ENCODE assay signal across 15 cellular contexts in genomic region chr10:35384265-35384868, GRCh38. TPM values are rescaled to one million over a fixed set of nuclear protein-coding genes. Genes with fewer than 3 reads are reported as not detected.
DNase-seq lines count a peak whose midpoint lies in the region; ATAC-seq and TF ChIP-seq lines count a peak whose summit lies in the region.
"Had no signal": no experiment of that assay in that cellular context is flagged by ENCODE, and none has a peak within 500 bp of the region (broad histone marks: within the 10 kb centered on the region; RNA-seq: fewer than 3 reads in every experiment).

No MANE protein-coding gene starts in this region.

- H3K36me3 ChIP-seq in stomach: no peaks in the 10 kb centered on the region
- H3K36me3 ChIP-seq: BE2C, gastroesophageal sphincter, tibial artery had no signal

- no peak overlapping the region for H4K5ac ChIP-seq in H9 (ENCODE audit: insufficient read length, low read depth, low read length)

- intact Hi-C loops in stomach (cut with DNase I; ENCODE audit: low total_unique reads): no loop called here

- no peaks in the 10 kb centered on the region for H3K27me3 ChIP-seq in H9 (ENCODE audit: insufficient read depth, low read length)
- H3K27me3 ChIP-seq in stomach: no peaks in the 10 kb centered on the region
- H3K27me3 ChIP-seq: BE2C, gastroesophageal sphincter, tibial artery had no signal

- H2AK5ac ChIP-seq in H9 (ENCODE audit: insufficient read length, low read length): no peak overlapping the region

- peaks cover 4 to 11% of the 10 kb centered on the region in 2 experiments; a peak in 4 of 5 replicates for H3K9me3 Mint-ChIP-seq in H9
- peaks cover 1% of the 10 kb centered on the region in 2 donors for H3K9me3 Mint-ChIP-seq in activated T-cell treated with anti-CD3 and anti-CD28 coated beads, Interleukin-2, amount 50 U/mL, for 72 hours
- peaks cover 0 to 13% (median 0%) of the 10 kb centered on the region in 3 donors for H3K9me3 Mint-ChIP-seq in T-cell
- H3K9me3 Mint-ChIP-seq: HFFc6 had no signal

- H3K18ac ChIP-seq in H9 (ENCODE audit: insufficient read length, low read depth, low read length): no peak overlapping the region

- H3K36me3 Mint-ChIP-seq in H9 (ENCODE audit: insufficient read depth in 1 of 3, low read depth in 3 of 3): peaks cover 5 to 13% (median 10%) of the 10 kb centered on the region in 3 experiments; a peak in 3 of 7 replicates
- peaks cover 0 to 5% of the 10 kb centered on the region in 2 donors for H3K36me3 Mint-ChIP-seq in activated T-cell treated with anti-CD3 and anti-CD28 coated beads, Interleukin-2, amount 50 U/mL, for 72 hours (ENCODE audit: insufficient read depth in 2 of 2)
- H3K36me3 Mint-ChIP-seq in T-cell: peaks cover 25% of the 10 kb centered on the region
- H3K36me3 Mint-ChIP-seq: natural killer cell had no signal

- peaks cover 7% of the 10 kb centered on the region; the same call in 1 of the 2 replicates for H3K79me2 ChIP-seq in H9 (ENCODE audit: insufficient read depth, low read length)

- 0 out of 2 replicates have a peak overlapping the region, but pooled peaks have one; percentile 69 for H3K14ac ChIP-seq in H9 (ENCODE audit: insufficient read depth, low read length)

- H3K27ac Mint-ChIP-seq in H9 (peak overlapping the region in 2 of 3 experiments; percentile 18 to 83; a peak in 4 of 7 replicates), T-cell (no peak overlapping the region)
- H3K27ac Mint-ChIP-seq in activated T-cell treated with anti-CD3 and anti-CD28 coated beads, Interleukin-2, amount 50 U/mL, for 72 hours: no peak overlapping the region
- H3K27ac Mint-ChIP-seq: HFFc6, natural killer cell had no signal

- H2BK5ac ChIP-seq in H9 (ENCODE audit: insufficient read length, low read length): no peak overlapping the region

- TF ChIP-seq CTCF in H9 (conservative IDR thresholded peaks at IDR 0.05): no peak
- TF ChIP-seq CTCF in fibroblast of mammary gland (conservative IDR thresholded peaks at IDR 0.05; ENCODE audit: control insufficient read depth, insufficient read depth, low read depth, low read length): no peak
- no peak for TF ChIP-seq CTCF in stomach (IDR thresholded peaks at IDR 0.05)

- H3K4me3 Mint-ChIP-seq in H9: peak overlapping the region in 1 of 2 experiments; percentile 8; a peak in 1 of 5 replicates
- no peak overlapping the region for H3K4me3 Mint-ChIP-seq in activated T-cell treated with anti-CD3 and anti-CD28 coated beads, Interleukin-2, amount 50 U/mL, for 72 hours
- H3K4me3 Mint-ChIP-seq in T-cell: no peak overlapping the region
- H3K4me3 Mint-ChIP-seq: HFFc6, natural killer cell had no signal

- H3K4me1 Mint-ChIP-seq in H9 (peaks cover 40 to 52% of the 10 kb centered on the region in 2 experiments), T-cell (peaks cover 68 to 80% (median 75%) of the 10 kb centered on the region in 3 donors)
- H3K4me1 Mint-ChIP-seq in activated T-cell treated with anti-CD3 and anti-CD28 coated beads, Interleukin-2, amount 50 U/mL, for 72 hours (ENCODE audit: low read depth): peaks cover 57% of the 10 kb centered on the region

- CTCF ChIA-PET in T-cell (lab: Charles Lee): no interaction called here

- no peak for TF ChIP-seq EP300 in stomach (IDR thresholded peaks at IDR 0.05)

- no peaks in the 10 kb centered on the region for H3K9me3 ChIP-seq in H9 (ENCODE audit: control insufficient read depth, low read depth, low read length)
- no peaks in the 10 kb centered on the region for H3K9me3 ChIP-seq in stomach
- H3K9me3 ChIP-seq: BE2C, gastroesophageal sphincter, tibial artery had no signal

- H2BK15ac ChIP-seq in H9 (ENCODE audit: low read depth, low read length): no peak overlapping the region

- H4K91ac ChIP-seq in H9 (ENCODE audit: insufficient read length, low read depth, low read length): no peak overlapping the region

- no peak for TF ChIP-seq POLR2A in stomach (IDR thresholded peaks at IDR 0.05)

- no peaks in the 10 kb centered on the region for H4K20me1 ChIP-seq in H9 (ENCODE audit: control insufficient read depth, insufficient read depth, insufficient read length)

- no peak overlapping the region for H3K56ac ChIP-seq in H9 (ENCODE audit: insufficient read length, low read depth, low read length)

- no peaks in the 10 kb centered on the region for H3K27me3 Mint-ChIP-seq in H9 (ENCODE audit: low read depth)
- no peaks in the 10 kb centered on the region for H3K27me3 Mint-ChIP-seq in activated T-cell treated with anti-CD3 and anti-CD28 coated beads, Interleukin-2, amount 50 U/mL, for 72 hours (ENCODE audit: low read depth)
- H3K27me3 Mint-ChIP-seq in T-cell: no peaks in the 10 kb centered on the region

- no peak overlapping the region for H3K4ac ChIP-seq in H9 (ENCODE audit: low read depth, low read length)

- no peaks in the 10 kb centered on the region for H3K23me2 ChIP-seq in H9 (ENCODE audit: insufficient read length, low read depth, low read length, poor library complexity, severe bottlenecking)

- no peak overlapping the region for H3T11ph ChIP-seq in H9 (ENCODE audit: low read length)

- H2BK20ac ChIP-seq in H9 (ENCODE audit: low read depth, low read length, poor library complexity, severe bottlenecking): no peak overlapping the region

- no peak overlapping the region for H3K23ac ChIP-seq in H9 (ENCODE audit: insufficient read length, low read depth, low read length)

- DNase-seq in H9: no peak
- peak; percentile 6 for DNase-seq in NCI-H69 (lab: John Stamatoyannopoulos, UW)
- peak; percentile 48 for DNase-seq in fibroblast of mammary gland (ENCODE audit: low read depth)
- no peak for DNase-seq in stomach
- DNase-seq in superior temporal gyrus (ENCODE audit: extremely low spot score): no peak
- no peak for DNase-seq in activated T-cell treated with anti-CD3 and anti-CD28 coated beads, Interleukin-2, amount 50 U/mL, for 72 hours
- DNase-seq in T-cell: no peak
- DNase-seq: BE2C, HFFc6, natural killer cell, NCI-H1930, NCI-H526, posterior cingulate gyrus, tibial artery had no signal

- no peak overlapping the region for H3K9ac ChIP-seq in H9 (ENCODE audit: extremely low read depth, insufficient read length, low read length)

- H3K27ac ChIP-seq in H9 (ENCODE audit: insufficient read length, low read depth, low read length) (no peak overlapping the region), stomach (peak overlapping the region in 3 of 5 donors; percentile 5 to 17 (median 17))
- H3K27ac ChIP-seq: gastroesophageal sphincter, tibial artery had no signal

- no peak for ATAC-seq in activated T-cell treated with anti-CD3 and anti-CD28 coated beads, Interleukin-2, amount 50 U/mL, for 72 hours (replicated peaks in 1 of 2)
- no peak for ATAC-seq in T-cell (replicated peaks in 1 of 4)
- ATAC-seq: gastroesophageal sphincter, natural killer cell had no signal

- H2BK12ac ChIP-seq in H9 (ENCODE audit: insufficient read length, low read depth, low read length): no peak overlapping the region

- WGBS in H9 (ENCODE audit: extremely low coverage, insufficient read length, low lambda C conversion rate): no CpG with 5 or more reads among the region's 10 CpGs
- WGBS in stomach, 5 donors: 50 to 75% (median 58%) methylated on average over 8 to 10 of the region's 10 CpGs

- no peak overlapping the region for H2BK120ac ChIP-seq in H9 (ENCODE audit: low read depth, low read length, poor library complexity, severe bottlenecking)

- no peak overlapping the region for H4K8ac ChIP-seq in H9 (replicated peaks; ENCODE audit: insufficient read length, low read depth, low read length)

- H3K4me3 ChIP-seq in fibroblast of mammary gland (ENCODE audit: control insufficient read depth, low read depth, low read length): no peak overlapping the region
- H3K4me3 ChIP-seq in stomach: no peak overlapping the region
- H3K4me3 ChIP-seq: gastroesophageal sphincter, tibial artery had no signal

- POLR2A ChIA-PET in T-cell (lab: Charles Lee): no interaction called here

- no peaks in the 10 kb centered on the region; the same call in 1 of the 2 replicates for H3K4me1 ChIP-seq in H9 (ENCODE audit: insufficient read depth, low read length)
- H3K4me1 ChIP-seq in stomach: peaks cover 41 to 80% (median 54%) of the 10 kb centered on the region in 4 donors

- H2AFZ ChIP-seq in H9 (ENCODE audit: low read length): no peak overlapping the region

- H3K79me1 ChIP-seq in H9 (ENCODE audit: insufficient read depth, low read depth, low read length, poor library complexity, severe bottlenecking): peaks cover 3% of the 10 kb centered on the region

- H3K4me2 ChIP-seq in H9 (ENCODE audit: insufficient read depth, insufficient read length, low read length): no peak overlapping the region

RNA-seq across cellular contexts. Expression of gene CCNY, which starts 48.1 kb away (rescaled TPM):
- total RNA-seq in H9 (2021): 62.1 and 69.2 TPM in 2 replicates
- 10 to 100 TPM in 4 of 5 donors, 1 to 10 TPM in 1; 5.8 to 99.6 (median 60.0) TPM for total RNA-seq in stomach
- 10 to 100 TPM; 20.2 to 29.4 (median 25.8) TPM for polyA plus RNA-seq in stomach
- 10 to 100 TPM; 54.1 to 78.6 TPM for total RNA-seq in activated T-cell treated with anti-CD3 and anti-CD28 coated beads, Interleukin-2, amount 50 U/mL, for 72 hours
- total RNA-seq in T-cell: 10 to 100 TPM; 62.5 to 75.2 (median 62.8) TPM

Comparison
In these comparisons a context has a peak if more than half of its experiments do, and no peak if none do; other contexts are left out.
1. DNase-seq: peak in NCI-H69 (single experiment) and fibroblast of mammary gland (single experiment); none in H9 (single experiment), stomach (single experiment), superior temporal gyrus (single experiment), activated T-cell treated with anti-CD3 and anti-CD28 coated beads, Interleukin-2, amount 50 U/mL, for 72 hours (0 of 2) and T-cell (0 of 34).
2. H3K27ac Mint-ChIP-seq: peak in H9 (2 of 3); none in activated T-cell treated with anti-CD3 and anti-CD28 coated beads, Interleukin-2, amount 50 U/mL, for 72 hours (single experiment) and T-cell (0 of 2).